In the genomic region with DNA sequence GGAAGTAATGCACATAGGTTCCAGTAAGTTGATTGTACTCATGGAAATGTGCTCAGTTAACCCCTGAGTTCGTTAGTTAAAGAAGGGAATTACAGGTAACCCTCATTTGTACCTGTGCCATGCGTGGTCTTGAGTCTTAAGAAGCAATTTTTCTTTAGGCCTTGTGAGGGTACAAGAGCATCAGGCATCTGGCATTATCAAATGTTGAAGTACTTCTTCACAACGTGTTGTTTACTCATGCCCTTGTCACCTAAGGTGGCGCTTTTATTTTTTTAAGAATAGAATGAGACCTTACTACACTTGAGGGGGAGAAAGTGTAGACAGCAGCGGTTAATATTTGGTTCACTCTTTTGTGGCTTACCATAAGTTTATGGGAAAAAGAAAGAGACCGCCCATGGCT, we compare ENCODE assay signal across 6 cellular contexts.
"Had no signal": no experiment of that assay in that cellular context is flagged by ENCODE, and none has a peak within 500 bp of the region (broad histone marks: within the 10 kb centered on the region; RNA-seq: fewer than 3 reads in every experiment).

No MANE protein-coding gene starts in this region.

- H2AFZ ChIP-seq: GM23338 had no signal

- DNase-seq: H9, HCEC 1CT, IMR-90 had no signal

- H3K4me3 ChIP-seq: GM23338, K562 had no signal

- ATAC-seq: GM23338, K562 had no signal

- FAIRE-seq: K562 had no signal

- H3K27ac ChIP-seq: HL-60 had no signal

- H3K4me2 ChIP-seq: GM23338 had no signal
